ENCODE assay signal across 1 cellular context in genomic region chr11:104200688-104201087, GRCh38.
TF ChIP-seq lines count a peak whose summit lies in the region.

No MANE protein-coding gene starts in this region.

TF ChIP-seq in HEK293, 187 proteins besides CTCF, POLR2A, EP300 and RAD21 (continued from another document):
- no peak for TF ChIP-seq ZNF18 (tag by site-specific recombination; IDR thresholded peaks at IDR 0.05)
- peak; percentile 61; the same call in 1 of the 2 replicates for TF ChIP-seq BCL11B (tag by site-specific recombination; IDR thresholded peaks at IDR 0.05; ENCODE audit: low read depth)
- TF ChIP-seq FEZF1 (tag by site-specific recombination; IDR thresholded peaks at IDR 0.05): peak; percentile 79
